22 cellular contexts compared by ENCODE assay signal in genomic region chr7:117362294-117362693, GRCh38. TPM values are rescaled to one million over a fixed set of nuclear protein-coding genes. Genes with fewer than 3 reads are reported as not detected.
"Had no signal": no experiment of that assay in that cellular context is flagged by ENCODE, and none has a peak within 500 bp of the region (broad histone marks: within the 10 kb centered on the region; RNA-seq: fewer than 3 reads in every experiment).

No MANE protein-coding gene starts in this region.

- ATAC-seq: activated CD4-positive, alpha-beta T cell treated with anti-CD3 and anti-CD28 coated beads for 36 hours; activated naive CD4-positive, alpha-beta T cell treated with anti-CD3 and anti-CD28 coated beads, Interleukin-2, amount 50 U/mL, for 72 hours; heart right ventricle; right cardiac atrium; stimulated activated naive CD8-positive, alpha-beta T cell treated with anti-CD3 and anti-CD28 coated beads, Interleukin-15, Interleukin-2, amounts not matched to agents 100 U/mL and 50 U/mL, for 24 hours; WTC11 had no signal

- DNase-seq: activated CD4-positive, alpha-beta T cell treated with anti-CD3 and anti-CD28 coated beads for 36 hours; activated CD4-positive, alpha-beta T cell treated with anti-CD3 and anti-CD28 coated beads, Interleukin-2, amount 50 U/mL, for 48 hours; activated gamma-delta T cell; adrenal gland; cerebellar nuclear complex; effector memory CD4-positive, alpha-beta T cell; esophagus squamous epithelium; heart right ventricle; immature natural killer cell; kidney glomerular epithelial cell; left ventricle myocardium inferior; right cardiac atrium; stimulated activated naive CD8-positive, alpha-beta T cell treated with anti-CD3 and anti-CD28 coated beads, Interleukin-15, Interleukin-2, amounts not matched to agents 100 U/mL and 50 U/mL, for 24 hours; substantia nigra; tibial artery; uterus had no signal

- H3K27ac ChIP-seq: adrenal gland, breast epithelium, esophagus squamous epithelium, heart right ventricle, left ventricle myocardium inferior, tibial artery, uterus had no signal

- H3K27me3 ChIP-seq: adrenal gland, breast epithelium, esophagus squamous epithelium, uterus had no signal

- H3K4me3 ChIP-seq: adrenal gland, breast epithelium, esophagus squamous epithelium, heart right ventricle, left ventricle myocardium inferior, tibial artery, uterus had no signal

- H3K4me1 ChIP-seq: adrenal gland, breast epithelium, esophagus squamous epithelium, heart right ventricle, left ventricle myocardium inferior, tibial artery, uterus had no signal

- H3K9me3 ChIP-seq: adrenal gland, breast epithelium, esophagus squamous epithelium, heart right ventricle, left ventricle myocardium inferior, tibial artery, uterus had no signal

- H3K36me3 ChIP-seq: adrenal gland, breast epithelium, esophagus squamous epithelium, heart right ventricle, left ventricle myocardium inferior, tibial artery, uterus had no signal

- FAIRE-seq: astrocyte, endothelial cell of umbilical vein had no signal

RNA-seq across cellular contexts. Expression of gene WNT2, which starts 39.4 kb away (rescaled TPM):
- total RNA-seq: activated CD4-positive, alpha-beta T cell treated with anti-CD3 and anti-CD28 coated beads for 36 hours; activated naive CD4-positive, alpha-beta T cell treated with anti-CD3 and anti-CD28 coated beads, Interleukin-2, amount 50 U/mL, for 72 hours; endothelial cell of umbilical vein; esophagus squamous epithelium; WTC11 had no signal
- polyA plus RNA-seq: endothelial cell of umbilical vein, immature natural killer cell, neural cell had no signal
